ENCODE assay signal across 12 cellular contexts in the genomic region with DNA sequence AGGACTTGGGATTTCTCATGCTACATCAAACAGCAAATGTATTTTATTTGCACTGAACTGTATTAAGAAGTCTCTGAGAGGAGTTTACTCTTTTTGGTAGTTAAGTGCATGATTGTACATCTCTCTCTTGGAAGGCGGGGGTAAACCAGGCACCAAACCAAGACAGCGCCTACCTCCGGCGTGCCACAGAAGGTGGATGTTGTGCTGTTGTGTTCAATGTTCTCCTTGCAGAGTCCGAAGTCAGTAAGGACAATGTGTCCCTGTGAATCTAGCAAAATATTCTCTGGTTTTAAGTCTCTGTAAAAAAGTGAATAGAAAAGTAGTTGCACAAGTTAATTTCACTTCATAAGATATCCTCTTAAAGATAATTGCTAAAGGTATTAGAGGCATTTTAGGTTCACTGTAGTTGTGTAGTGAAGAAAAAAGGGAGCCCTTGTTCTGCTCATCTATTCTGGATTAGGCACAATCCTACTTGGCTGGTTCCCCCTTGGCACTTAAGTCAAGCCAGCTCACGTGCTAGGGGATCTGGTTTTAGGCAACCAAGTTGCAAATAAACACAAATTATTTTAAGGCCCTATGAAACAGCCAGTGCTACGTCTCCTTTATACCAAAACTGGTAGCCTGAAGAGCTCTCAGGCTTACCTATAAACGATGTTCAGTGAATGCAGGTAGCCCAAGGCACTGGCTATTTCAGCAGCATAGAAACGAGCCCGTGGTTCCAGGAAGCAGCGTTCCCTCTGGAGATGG.
DNase-seq lines count a peak whose midpoint lies in the region; ATAC-seq, FAIRE-seq and TF ChIP-seq lines count a peak whose summit lies in the region.
"Had no signal": no experiment of that assay in that cellular context is flagged by ENCODE, and none has a peak within 500 bp of the region (broad histone marks: within the 10 kb centered on the region; RNA-seq: fewer than 3 reads in every experiment).

No MANE protein-coding gene starts in this region.

- peak; percentile 29 for TF ChIP-seq CTCF in BE2C (IDR thresholded peaks at IDR 0.05; ENCODE audit: low read depth, low read length)
- TF ChIP-seq CTCF in epithelial cell of esophagus (IDR thresholded peaks at IDR 0.05; ENCODE audit: insufficient read depth, low read depth, low read length, missing control alignments): no peak
- TF ChIP-seq CTCF in osteoblast (IDR thresholded peaks at IDR 0.05; ENCODE audit: extremely low read depth, low read depth, low read length): no peak

- H3K36me3 ChIP-seq in BE2C (peaks cover 51% of the 10 kb centered on the region), osteoblast (ENCODE audit: insufficient read depth, low read length) (peaks cover 58% of the 10 kb centered on the region)

- H3K4me3 ChIP-seq in BE2C (ENCODE audit: low read depth, low read length) (peak overlapping the region; percentile 87), epithelial cell of esophagus (ENCODE audit: low read length) (peak overlapping the region; percentile 95), osteoblast (ENCODE audit: insufficient read depth, low read length) (peak overlapping the region; percentile 89)
- H3K4me3 ChIP-seq: mucosa of descending colon had no signal

- H3K27ac ChIP-seq in osteoblast (ENCODE audit: low read depth, low read length): peak overlapping the region; percentile 96

- H3K9me3 ChIP-seq in BE2C (no peaks in the 10 kb centered on the region), osteoblast (ENCODE audit: low read depth, low read length) (no peaks in the 10 kb centered on the region)
- H3K9me3 ChIP-seq: mucosa of descending colon had no signal

- in situ Hi-C loops in SK-MEL-5 (cut with HindIII; ENCODE audit: low pct_unique_long_range_greater_than_20kb, low sequenced_read_pairs): no loop called here

- DNase-seq in BE2C: no peak
- peak; percentile 56 for DNase-seq in SK-MEL-5 (ENCODE audit: low read depth, low spot score)
- DNase-seq in epithelial cell of esophagus (ENCODE audit: low read depth): no peak
- no peak for DNase-seq in osteoblast (ENCODE audit: insufficient read length, low spot score, missing footprints)
- DNase-seq in GM12891 (ENCODE audit: insufficient read length, low spot score): no peak
- no peak for DNase-seq in GM19240 (ENCODE audit: insufficient read length, low spot score)
- DNase-seq in RCC 7860 (ENCODE audit: low spot score): no peak
- DNase-seq: amniotic stem cell, GF-D8, mucosa of descending colon, RPMI8226 had no signal

- H4K20me1 ChIP-seq in osteoblast (ENCODE audit: insufficient read depth, low read length): peaks cover 51% of the 10 kb centered on the region

- no peak for TF ChIP-seq POLR2A in GM12891 (IDR thresholded peaks at IDR 0.05; ENCODE audit: low read depth, low read length)

- no peak for ATAC-seq in HG03095 (IDR thresholded peaks at IDR 0.05; ENCODE audit: unreplicated experiment)
- ATAC-seq: mucosa of descending colon had no signal

- H3K27me3 ChIP-seq in BE2C: no peaks in the 10 kb centered on the region
- no peaks in the 10 kb centered on the region for H3K27me3 ChIP-seq in osteoblast (ENCODE audit: insufficient read depth, low read length)

- no peaks in the 10 kb centered on the region; the same call in 1 of the 2 replicates for H3K4me1 ChIP-seq in BE2C
- H3K4me1 ChIP-seq in osteoblast (ENCODE audit: insufficient read depth, low read length): peaks cover 42% of the 10 kb centered on the region

- peak overlapping the region; percentile 76 for H3K4me2 ChIP-seq in osteoblast (ENCODE audit: insufficient read depth, low read length)

- peaks cover 35% of the 10 kb centered on the region for H3K79me2 ChIP-seq in osteoblast (ENCODE audit: insufficient read depth, low read length)

- no peak overlapping the region for H2AFZ ChIP-seq in osteoblast (ENCODE audit: low read length)

- FAIRE-seq in GM12891 (lab: Jason Lieb, UNC) (no peak), RCC 7860 (lab: Jason Lieb, UNC) (no peak)

TF ChIP-seq in GM12891, 5 proteins besides CTCF, POLR2A, EP300 and RAD21:
- TF ChIP-seq PAX5 (IDR thresholded peaks at IDR 0.05; ENCODE audit: insufficient read depth, low read length, severe bottlenecking) (no peak), POLR2AphosphoS5 (IDR thresholded peaks at IDR 0.05; ENCODE audit: low read depth, low read length) (no peak), SPI1 (IDR thresholded peaks at IDR 0.05; ENCODE audit: low read depth, low read length) (no peak), POU2F2 (IDR thresholded peaks at IDR 0.05; ENCODE audit: low read depth, low read length) (no peak), TAF1 (IDR thresholded peaks at IDR 0.05; ENCODE audit: low read depth, low read length) (no peak)
